Comparison of ENCODE assay signal across 32 cellular contexts in genomic region chr10:3133948-3134347, GRCh38. TPM values are rescaled to one million over a fixed set of nuclear protein-coding genes. Genes with fewer than 3 reads are reported as not detected.
DNase-seq lines count a peak whose midpoint lies in the region; ATAC-seq, FAIRE-seq and TF ChIP-seq lines count a peak whose summit lies in the region.
"Had no signal": no experiment of that assay in that cellular context is flagged by ENCODE, and none has a peak within 500 bp of the region (broad histone marks: within the 10 kb centered on the region; RNA-seq: fewer than 3 reads in every experiment).

No MANE protein-coding gene starts in this region.

- peaks cover 17% of the 10 kb centered on the region for H4K20me1 ChIP-seq in astrocyte (ENCODE audit: insufficient read depth, low read length)

- in situ Hi-C loops in gastrocnemius medialis (cut with MboI; ENCODE audit: low sequenced_read_pairs in 4 of 4) = no loop called here
- in situ Hi-C loops in GM13976 (cut with MboI; ENCODE audit: low sequenced_read_pairs, unreplicated experiment) = no loop called here

- H3K27me3 Mint-ChIP-seq in activated naive CD4-positive, alpha-beta T cell treated with anti-CD3 and anti-CD28 coated beads, Interleukin-2, amount 10 ng/mL, durations not matched to agents 7 days and 5 days = no peaks in the 10 kb centered on the region
- no peaks in the 10 kb centered on the region for H3K27me3 Mint-ChIP-seq in astrocyte (ENCODE audit: low read depth, unreplicated experiment)

- no peak overlapping the region for H3K4me2 ChIP-seq in astrocyte (ENCODE audit: low read length)

- H3K36me3 Mint-ChIP-seq in activated naive CD4-positive, alpha-beta T cell treated with anti-CD3 and anti-CD28 coated beads, Interleukin-2, amount 10 ng/mL, durations not matched to agents 7 days and 5 days = peaks cover 74% of the 10 kb centered on the region
- peaks cover 59% of the 10 kb centered on the region for H3K36me3 Mint-ChIP-seq in astrocyte (ENCODE audit: low read depth, unreplicated experiment)

- FAIRE-seq in astrocyte (lab: Jason Lieb, UNC) = no peak
- FAIRE-seq: bronchial epithelial cell, small intestine had no signal

- TF ChIP-seq CTCF in astrocyte (IDR thresholded peaks at IDR 0.05; ENCODE audit: insufficient read depth, low read depth, low read length) (no peak), gastrocnemius medialis (IDR thresholded peaks at IDR 0.05 in 4 of 5, conservative IDR thresholded peaks at IDR 0.05 in 1 of 5) (no peak), GM13976 (IDR thresholded peaks at IDR 0.05; ENCODE audit: borderline replicate concordance, control extremely low read depth, extremely low read depth, insufficient read depth, missing control alignments) (no peak)

- TF ChIP-seq POLR2A in gastrocnemius medialis (IDR thresholded peaks at IDR 0.05) = no peak

- no peak for DNase-seq in activated naive CD4-positive, alpha-beta T cell treated with anti-CD3 and anti-CD28 coated beads, Interleukin-2, amount 10 ng/mL, durations not matched to agents 7 days and 5 days
- DNase-seq in activated naive CD4-positive, alpha-beta T cell treated with Interleukin-2 at 50 U/mL for 16 hours = no peak
- DNase-seq in NCI-H82 (lab: John Stamatoyannopoulos, UW) = peak; percentile 42
- DNase-seq in astrocyte (ENCODE audit: low read depth) = no peak
- DNase-seq in gastrocnemius medialis = no peak
- no peak for DNase-seq in A172 (ENCODE audit: low spot score)
- DNase-seq in GM13976 (ENCODE audit: low spot score) = no peak
- DNase-seq: activated CD4-positive, alpha-beta T cell treated with anti-CD3 and anti-CD28 coated beads, Interleukin-2, amount 50 U/mL, for 48 hours; activated gamma-delta T cell treated with Interleukin-2 at 50 U/mL for 16 hours; Calu3; foreskin keratinocyte; GOT3; heart right ventricle; kidney glomerular epithelial cell; lower lobe of right lung; natural killer cell; NCI-H1092 treated with DMSO at 0.1 percent for 48 hours; NCI-H187 treated with DMSO at 0.1 percent for 48 hours; NCI-H2171 treated with DMSO at 0.1 percent for 48 hours; NCI-H524 treated with DMSO at 0.1 percent for 48 hours; retina; SHP77; small intestine; stimulated activated CD4-positive, alpha-beta T cell treated with anti-CD3 and anti-CD28 coated beads, Interleukin-1b, Interleukin-23, amount 100 ng/mL, for 48 hours; stimulated activated CD8-positive, alpha-beta memory T cell treated with anti-CD3 and anti-CD28 coated beads, Interleukin-4, amount 100 ng/mL, for 48 hours; T-helper 9 cell; transverse colon had no signal

- H3K4me3 ChIP-seq in astrocyte (ENCODE audit: insufficient read depth, low read depth, low read length) = no peak overlapping the region
- H3K4me3 ChIP-seq in gastrocnemius medialis = no peak overlapping the region
- H3K4me3 ChIP-seq: coronary artery, esophagus muscularis mucosa, heart right ventricle, lower lobe of right lung, transverse colon had no signal

- H3K36me3 ChIP-seq in astrocyte (ENCODE audit: insufficient read depth, low read length) (peaks cover 74% of the 10 kb centered on the region), gastrocnemius medialis (peaks cover 0 to 50% of the 10 kb centered on the region in 2 donors)

- peak overlapping the region; percentile 80 for H3K27ac Mint-ChIP-seq in activated naive CD4-positive, alpha-beta T cell treated with anti-CD3 and anti-CD28 coated beads, Interleukin-2, amount 10 ng/mL, durations not matched to agents 7 days and 5 days
- peak overlapping the region; percentile 80 for H3K27ac Mint-ChIP-seq in astrocyte (ENCODE audit: unreplicated experiment)
- H3K27ac Mint-ChIP-seq: natural killer cell had no signal

- no peaks in the 10 kb centered on the region for H3K9me3 Mint-ChIP-seq in activated naive CD4-positive, alpha-beta T cell treated with anti-CD3 and anti-CD28 coated beads, Interleukin-2, amount 10 ng/mL, durations not matched to agents 7 days and 5 days
- no peaks in the 10 kb centered on the region for H3K9me3 Mint-ChIP-seq in astrocyte (ENCODE audit: unreplicated experiment)
- H3K9me3 Mint-ChIP-seq: natural killer cell had no signal

- no peak overlapping the region for H2AFZ ChIP-seq in astrocyte (ENCODE audit: low read depth, low read length)

- CTCF ChIA-PET in activated naive CD4-positive, alpha-beta T cell treated with anti-CD3 and anti-CD28 coated beads, Interleukin-2, amount 10 ng/mL, durations not matched to agents 7 days and 5 days (lab: Charles Lee) = interaction anchor here (0.7 to 1.2 kb wide), 2 partner anchors 13 to 287 kb away, joined by 3 to 4 read pairs; no protein-coding TSS in a partner anchor

- intact Hi-C loops in gastrocnemius medialis (cut with DNase I; ENCODE audit: low total_unique reads) = loop anchor here (10.0 kb wide), 1 partner anchor 1531 kb away; no protein-coding TSS in a partner anchor

- H3K27ac ChIP-seq in astrocyte (ENCODE audit: low read depth, low read length) = no peak overlapping the region
- peak overlapping the region in 3 of 4 donors; percentile 7 to 91 (median 83) for H3K27ac ChIP-seq in gastrocnemius medialis
- H3K27ac ChIP-seq: C4-2B, coronary artery, esophagus muscularis mucosa, foreskin keratinocyte, heart right ventricle, lower lobe of right lung, transverse colon had no signal

- H3K4me1 ChIP-seq in astrocyte (ENCODE audit: insufficient read depth, low read length) = no peaks in the 10 kb centered on the region
- peaks cover 25 to 28% of the 10 kb centered on the region in 2 donors for H3K4me1 ChIP-seq in gastrocnemius medialis
- H3K4me1 ChIP-seq: foreskin keratinocyte, lower lobe of right lung, transverse colon had no signal

- no peak overlapping the region for H3K9ac ChIP-seq in astrocyte (ENCODE audit: low read length)

- H3K4me1 Mint-ChIP-seq in activated naive CD4-positive, alpha-beta T cell treated with anti-CD3 and anti-CD28 coated beads, Interleukin-2, amount 10 ng/mL, durations not matched to agents 7 days and 5 days = no peaks in the 10 kb centered on the region
- H3K4me1 Mint-ChIP-seq in astrocyte (ENCODE audit: low read depth, unreplicated experiment) = peaks cover 1% of the 10 kb centered on the region
- H3K4me1 Mint-ChIP-seq: natural killer cell had no signal

- no peaks in the 10 kb centered on the region for H3K79me2 ChIP-seq in astrocyte (ENCODE audit: insufficient read depth, low read length)

- ATAC-seq in gastrocnemius medialis (no peak), GM18867 (IDR thresholded peaks at IDR 0.05; ENCODE audit: unreplicated experiment) (no peak)
- ATAC-seq: foreskin keratinocyte, heart right ventricle, lower lobe of right lung, natural killer cell had no signal

- H3K27me3 ChIP-seq in astrocyte (ENCODE audit: insufficient read depth, low read length) = no peaks in the 10 kb centered on the region
- H3K27me3 ChIP-seq in gastrocnemius medialis = no peaks in the 10 kb centered on the region
- H3K27me3 ChIP-seq: esophagus muscularis mucosa, foreskin keratinocyte, heart right ventricle, transverse colon had no signal

- no peaks in the 10 kb centered on the region for H3K9me3 ChIP-seq in astrocyte (ENCODE audit: insufficient read depth, low read depth, low read length)
- H3K9me3 ChIP-seq in gastrocnemius medialis = no peaks in the 10 kb centered on the region
- H3K9me3 ChIP-seq: esophagus muscularis mucosa, heart right ventricle, lower lobe of right lung, transverse colon had no signal

- no peak overlapping the region for H3K4me3 Mint-ChIP-seq in activated naive CD4-positive, alpha-beta T cell treated with anti-CD3 and anti-CD28 coated beads, Interleukin-2, amount 10 ng/mL, durations not matched to agents 7 days and 5 days
- H3K4me3 Mint-ChIP-seq in astrocyte (ENCODE audit: unreplicated experiment) = no peak overlapping the region
- H3K4me3 Mint-ChIP-seq: natural killer cell had no signal

RNA-seq across cellular contexts. Expression of gene PITRM1, which starts 38.6 kb away (rescaled TPM):
- total RNA-seq in astrocyte (80.4 and 81.3 TPM in 2 replicates), gastrocnemius medialis (100 to 1,000 TPM in 1 of 4 donors, 10 to 100 TPM in 3; 81.9 to 123 (median 90.2) TPM)
- total RNA-seq in A172 (2014; rRNA removed; shearing (Covaris generic)) = 99.5 and 105 TPM in 2 replicates
